Comparison of ENCODE assay signal across 21 cellular contexts in the genomic region with DNA sequence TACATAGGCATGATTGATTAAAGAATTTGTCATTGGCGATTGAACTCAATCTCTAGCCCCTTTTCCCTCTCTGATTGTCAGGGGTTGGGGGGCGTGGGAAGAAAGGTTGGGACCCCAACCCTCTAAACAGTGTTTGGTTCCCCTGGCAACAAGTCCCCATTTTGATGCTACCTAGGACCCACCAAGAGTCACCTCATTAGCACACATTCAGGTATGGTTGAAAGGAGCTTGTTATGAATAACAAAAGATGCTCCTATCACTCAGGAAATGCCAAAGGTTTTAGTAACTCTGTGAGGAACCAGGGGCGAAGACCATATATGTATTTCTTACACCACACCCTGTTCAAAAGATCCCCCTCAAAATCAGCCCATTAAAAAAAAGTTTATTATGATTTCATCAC. TPM values are rescaled to one million over a fixed set of nuclear protein-coding genes. Genes with fewer than 3 reads are reported as not detected.
A peak's percentile ranks its signal among the peaks of the same experiment; 100 is the strongest.
DNase-seq lines count a peak whose midpoint lies in the region; ATAC-seq, FAIRE-seq and TF ChIP-seq lines count a peak whose summit lies in the region.
"Had no signal": no experiment of that assay in that cellular context is flagged by ENCODE, and none has a peak within 500 bp of the region (broad histone marks: within the 10 kb centered on the region; RNA-seq: fewer than 3 reads in every experiment).

No MANE protein-coding gene starts in this region.

- no peaks in the 10 kb centered on the region for H3K79me2 ChIP-seq in H1 (ENCODE audit: control insufficient read depth in 1 of 2, insufficient read depth in 2 of 2, low read length in 2 of 2)

- ATAC-seq in GM21447 (IDR thresholded peaks at IDR 0.05; ENCODE audit: unreplicated experiment) = no peak
- ATAC-seq in HG03045 (IDR thresholded peaks at IDR 0.05; ENCODE audit: unreplicated experiment) = no peak
- ATAC-seq in effector memory CD8-positive, alpha-beta T cell (replicated peaks) = no peak

- H3K36me3 Mint-ChIP-seq in effector memory CD8-positive, alpha-beta T cell (ENCODE audit: insufficient read depth) = no peaks in the 10 kb centered on the region
- H3K36me3 Mint-ChIP-seq: CD14-positive monocyte had no signal

- peak overlapping the region; percentile 100 for H2BK5ac ChIP-seq in H1 (ENCODE audit: low read depth, low read length)

- peak overlapping the region; percentile 98 for H3K18ac ChIP-seq in H1 (ENCODE audit: extremely low read depth, low read length)

- POLR2A ChIA-PET in H1 (lab: Charles Lee; ENCODE audit: partially characterized antibody) = interaction anchor here (0.9 to 2.9 kb wide), 12 partner anchors 8 to 157 kb away, joined by 3 to 19 read pairs (median 4); a partner anchor contains a TSS

- H3K4me1 Mint-ChIP-seq in effector memory CD8-positive, alpha-beta T cell (ENCODE audit: low read depth in 2 of 2) = no peaks in the 10 kb centered on the region

- H3K9me3 ChIP-seq in HUES64 (ENCODE audit: insufficient read depth, low read depth, low read length) (no peaks in the 10 kb centered on the region), H1 (ENCODE audit: insufficient read depth in 2 of 2, low read depth in 1 of 2, low read length in 1 of 2) (no peaks in the 10 kb centered on the region), iPS-18a (ENCODE audit: control insufficient read depth, low read depth, low read length) (no peaks in the 10 kb centered on the region), adrenal gland (replicated peaks in 1 of 3) (no peaks in the 10 kb centered on the region)
- H3K9me3 ChIP-seq: SJSA1 had no signal

- no peak overlapping the region for H2AFZ ChIP-seq in H1 (ENCODE audit: low read length)
- H2AFZ ChIP-seq: GM23248 had no signal

- peak in 1 of 2 experiments; percentile 64; a peak in 1 of 3 replicates for TF ChIP-seq EP300 in H1 (IDR thresholded peaks at IDR 0.05; ENCODE audit: borderline replicate concordance in 1 of 2, low read depth in 2 of 2, low read length in 2 of 2)

- no peaks in the 10 kb centered on the region for H4K20me1 ChIP-seq in H1 (replicated peaks in 1 of 2; ENCODE audit: control insufficient read depth in 1 of 2, insufficient read depth in 2 of 2, low read length in 2 of 2)

- H3K27ac ChIP-seq in HUES64 (ENCODE audit: low read depth, low read length) (peak overlapping the region; percentile 90), H1 (ENCODE audit: low read depth, low read length) (peak overlapping the region; percentile 89), iPS-18a (ENCODE audit: low read length) (peak overlapping the region; percentile 95), adrenal gland (no peak overlapping the region)
- H3K27ac ChIP-seq: GM23248, KMS-11, SJSA1 had no signal

- CTCF ChIA-PET in H1 (lab: Charles Lee; ENCODE audit: partially characterized antibody) = interaction anchor here (0.7 kb wide), 1 partner anchor 93 kb away, joined by 3 read pairs; no protein-coding TSS in a partner anchor

- no peaks in the 10 kb centered on the region for H3K27me3 ChIP-seq in HUES64 (ENCODE audit: insufficient read depth, low read length)
- H3K27me3 ChIP-seq in H1 (replicated peaks in 1 of 4; ENCODE audit: control insufficient read depth in 3 of 4, extremely low read depth in 1 of 4, insufficient read depth in 3 of 4, low read length in 3 of 4) = no peaks in the 10 kb centered on the region
- no peaks in the 10 kb centered on the region for H3K27me3 ChIP-seq in iPS-18a (ENCODE audit: control insufficient read depth, insufficient read depth, low read length)
- no peaks in the 10 kb centered on the region for H3K27me3 ChIP-seq in adrenal gland
- H3K27me3 ChIP-seq: SJSA1 had no signal

- H3K9ac ChIP-seq in HUES64 (ENCODE audit: low read depth, low read length) (peak overlapping the region; percentile 75), H1 (replicated peaks in 1 of 4; ENCODE audit: extremely low read depth in 1 of 4, low read depth in 3 of 4, low read length in 3 of 4) (peak overlapping the region in 1 of 4 experiments; percentile 32; a peak in 1 of 7 replicates), iPS-18a (ENCODE audit: low read length) (peak overlapping the region; percentile 49)
- H3K9ac ChIP-seq: GM23248, KMS-11 had no signal

- H2BK12ac ChIP-seq in H1 (ENCODE audit: low read depth, low read length) = peak overlapping the region; percentile 99

- no peak overlapping the region for H3K56ac ChIP-seq in H1 (replicated peaks; ENCODE audit: insufficient read length, low read depth, low read length)

- H4K8ac ChIP-seq in H1 (ENCODE audit: extremely low read depth, insufficient read depth, low read length) = no peak overlapping the region

- H3K27me3 Mint-ChIP-seq in effector memory CD8-positive, alpha-beta T cell = peaks cover 33 to 45% of the 10 kb centered on the region in 2 donors

- H3K36me3 ChIP-seq in HUES64 (ENCODE audit: insufficient read depth, low read length) (no peaks in the 10 kb centered on the region), H1 (ENCODE audit: control insufficient read depth in 2 of 4, insufficient read depth in 4 of 4, low read length in 3 of 4) (no peaks in the 10 kb centered on the region), iPS-18a (ENCODE audit: control insufficient read depth, low read depth, low read length) (no peaks in the 10 kb centered on the region), adrenal gland (replicated peaks in 1 of 2) (no peaks in the 10 kb centered on the region)
- H3K36me3 ChIP-seq: SJSA1 had no signal

- H3K4me1 ChIP-seq in HUES64 (ENCODE audit: insufficient read depth, low read length) (peaks cover 31% of the 10 kb centered on the region), H1 (replicated peaks in 1 of 4; ENCODE audit: control insufficient read depth in 3 of 4, insufficient read depth in 4 of 4, low read length in 3 of 4) (peaks cover 9 to 22% (median 13%) of the 10 kb centered on the region in 4 experiments; a peak in 5 of 7 replicates), iPS-18a (ENCODE audit: control insufficient read depth, low read depth, low read length) (peaks cover 34% of the 10 kb centered on the region), adrenal gland (replicated peaks in 1 of 2) (no peaks in the 10 kb centered on the region)
- H3K4me1 ChIP-seq: SJSA1 had no signal

- no peak overlapping the region for H3K27ac Mint-ChIP-seq in effector memory CD8-positive, alpha-beta T cell
- H3K27ac Mint-ChIP-seq: CD14-positive monocyte had no signal

- H3K4me3 Mint-ChIP-seq in effector memory CD8-positive, alpha-beta T cell = no peak overlapping the region
- H3K4me3 Mint-ChIP-seq: CD14-positive monocyte had no signal

- 38% methylated on average over 1 of the region's 3 CpGs for WGBS in HUES64
- WGBS in H1 (ENCODE audit: extremely low coverage in 1 of 2, insufficient coverage in 1 of 2, insufficient read length in 1 of 2, insufficient replicate concordance in 2 of 2, low coverage in 1 of 2, low lambda C conversion rate in 2 of 2, missing lambda C conversion rate in 1 of 2), 2 experiments = 10% methylated on average over 3 of the region's 3 CpGs; no CpG with 5 or more reads in 1 of the 2 experiments
- 32 to 48% (median 42%) methylated on average over 3 of the region's 3 CpGs for WGBS in adrenal gland, 4 donors

- peak overlapping the region; percentile 32 for H4K5ac ChIP-seq in H1 (ENCODE audit: insufficient read length, low read depth, low read length)

- peaks cover 4% of the 10 kb centered on the region; the same call in 1 of the 2 replicates for H3K23me2 ChIP-seq in H1 (ENCODE audit: low read depth, low read length)

- peak overlapping the region; percentile 29 for H3K4me3 ChIP-seq in HUES64 (ENCODE audit: low read length)
- H3K4me3 ChIP-seq in H1 (ENCODE audit: extremely low read depth in 1 of 4, insufficient read depth in 2 of 4, low read depth in 3 of 4, low read length in 4 of 4) = peak overlapping the region in 3 of 4 experiments; percentile 15 to 46 (median 20); a peak in 5 of 8 replicates
- peak overlapping the region; percentile 46 for H3K4me3 ChIP-seq in iPS-18a (ENCODE audit: low read length)
- H3K4me3 ChIP-seq in adrenal gland = no peak overlapping the region
- H3K4me3 ChIP-seq: GM23248, SJSA1 had no signal

- no peak overlapping the region for H3K23ac ChIP-seq in H1 (ENCODE audit: insufficient read length)

- peak overlapping the region; percentile 91 for H2BK120ac ChIP-seq in H1 (replicated peaks; ENCODE audit: low read depth, low read length)

- H3K4ac ChIP-seq in H1 (replicated peaks; ENCODE audit: insufficient read length, low read depth, low read length) = peak overlapping the region; percentile 79

- peak overlapping the region; percentile 60 to 96 for H3K4me2 ChIP-seq in H1 (ENCODE audit: insufficient read depth in 1 of 2, low read depth in 2 of 2, low read length in 2 of 2)
- H3K4me2 ChIP-seq: KMS-11 had no signal

- no peaks in the 10 kb centered on the region for H3K9me3 Mint-ChIP-seq in effector memory CD8-positive, alpha-beta T cell
- H3K9me3 Mint-ChIP-seq: CD14-positive monocyte had no signal

- TF ChIP-seq CTCF in H1 (IDR thresholded peaks at IDR 0.05; ENCODE audit: control extremely low read depth in 1 of 3, insufficient read depth in 1 of 3, low read depth in 1 of 3, low read length in 3 of 3) (no peak), adrenal gland (IDR thresholded peaks at IDR 0.05) (no peak)

- H2BK15ac ChIP-seq in H1 (ENCODE audit: low read length) = no peak overlapping the region

- H3K14ac ChIP-seq in H1 (ENCODE audit: insufficient read length) = no peak overlapping the region

- peak overlapping the region; percentile 3 for H4K91ac ChIP-seq in H1 (replicated peaks; ENCODE audit: insufficient read length, low read length)

- TF ChIP-seq POLR2A in H1 (IDR thresholded peaks at IDR 0.05; ENCODE audit: control extremely low read depth in 1 of 2, low read depth in 2 of 2, low read length in 2 of 2) = no peak; a peak in 1 of 3 replicates
- no peak for TF ChIP-seq POLR2A in adrenal gland (IDR thresholded peaks at IDR 0.05)

- peak overlapping the region; percentile 99 for H2AK5ac ChIP-seq in H1 (ENCODE audit: low read depth, low read length)

- intact Hi-C loops in adrenal gland (cut with DNase I) = no loop called here

- H3K79me1 ChIP-seq in H1 (ENCODE audit: low read depth, low read length) = no peaks in the 10 kb centered on the region

- FAIRE-seq in H1 (lab: Jason Lieb, UNC) = peak; percentile 86
- FAIRE-seq: G401.6 had no signal

- TF ChIP-seq RAD21 in H1 (IDR thresholded peaks at IDR 0.05 in 1 of 2, conservative IDR thresholded peaks at IDR 0.05 in 1 of 2; ENCODE audit: low read depth in 2 of 2, low read length in 2 of 2) = no peak

- DNase-seq in ELF-1 (ENCODE audit: low read depth, low spot score) = peak; percentile 14
- DNase-seq in H1 (ENCODE audit: low read depth in 1 of 2, low spot score in 2 of 2) = peak in 1 of 2 experiments; percentile 36
- no peak for DNase-seq in adrenal gland
- DNase-seq in effector memory CD8-positive, alpha-beta T cell = no peak
- DNase-seq: 8988T, DMS79 treated with DMSO at 0.1 percent for 48 hours, GM23248, MV-4-11, NCI-H1417, NCI-H187, NCI-H345, NCI-H524 treated with DMSO at 0.1 percent for 48 hours had no signal

- peak overlapping the region; percentile 98 for H2BK20ac ChIP-seq in H1 (ENCODE audit: low read length)

RNA-seq across cellular contexts. Expression of a gene that starts 14.3 kb away (rescaled TPM):
- polyA plus RNA-seq in HUES64 (2013, experiment 1 of 2) = 0.20 TPM
- 0.63 TPM for polyA plus RNA-seq in HUES64 (2013, experiment 2 of 2)
- 1.2 TPM in 1 of 2 replicates, not detected in the other for total RNA-seq in H1 (2021; fragmentation: NEBNext Ultra II Directional; extraction: Animal tissue kit (Norgen Biotek cat#: 25700))
- polyA plus RNA-seq in H1 (2011; rRNA removed) (0.36 and 0.95 TPM in 2 replicates), adrenal gland (not detected)
- 0.32 TPM for polyA plus RNA-seq in H1 (2011; cell fraction: cytosol; rRNA removed)
- polyA plus RNA-seq in H1 (2011; cell fraction: nucleus; rRNA removed) = 0.36 TPM
- polyA plus RNA-seq in H1 (2012, experiment 1 of 2) = 0.20 to 1.1 TPM (median 0.38 TPM) in 3 of 4 replicates, not detected in the other
- polyA plus RNA-seq in H1 (2012, experiment 2 of 2) = 0.20 TPM
- polyA plus RNA-seq in H1 (2013, experiment 1 of 2) = 0.34 TPM
- polyA plus RNA-seq in H1 (2013, experiment 2 of 2) = 0.55 TPM
- polyA minus RNA-seq in H1 (2011; rRNA and poly(A)+ RNA removed) = 0.44 and 0.95 TPM in 2 replicates
- polyA minus RNA-seq in H1 (2011; cell fraction: cytosol; rRNA and poly(A)+ RNA removed) = not detected
- polyA minus RNA-seq in H1 (2011; cell fraction: nucleus; rRNA and poly(A)+ RNA removed) = not detected
- total RNA-seq in adrenal gland = not detected
- total RNA-seq: GM23248, SJSA1 had no signal
- polyA plus RNA-seq: AG04450, CD14-positive monocyte, GM23248 had no signal

RNA-seq across cellular contexts. Expression of a gene that starts 33.9 kb away (rescaled TPM):
- polyA plus RNA-seq in HUES64 (2013, experiment 1 of 2) = 8.1 TPM
- 11.6 TPM for polyA plus RNA-seq in HUES64 (2013, experiment 2 of 2)
- total RNA-seq in H1 (2021; fragmentation: NEBNext Ultra II Directional; extraction: Animal tissue kit (Norgen Biotek cat#: 25700)) = 9.1 and 9.7 TPM in 2 replicates
- polyA plus RNA-seq in H1 (2011; rRNA removed) = 12.3 and 15.9 TPM in 2 replicates
- polyA plus RNA-seq in H1 (2011; cell fraction: cytosol; rRNA removed) = 11.8 TPM
- polyA plus RNA-seq in H1 (2011; cell fraction: nucleus; rRNA removed) = 13.2 TPM
- 6.4 to 10.5 TPM (median 9.5 TPM) in 4 replicates for polyA plus RNA-seq in H1 (2012, experiment 1 of 2)
- 5.1 TPM for polyA plus RNA-seq in H1 (2012, experiment 2 of 2)
- 10.2 TPM for polyA plus RNA-seq in H1 (2013, experiment 1 of 2)
- polyA plus RNA-seq in H1 (2013, experiment 2 of 2) = 8.2 TPM
- 22.8 and 28.2 TPM in 2 replicates for polyA minus RNA-seq in H1 (2011; rRNA and poly(A)+ RNA removed)
- 7.9 TPM for polyA minus RNA-seq in H1 (2011; cell fraction: cytosol; rRNA and poly(A)+ RNA removed)
- 7.8 TPM for polyA minus RNA-seq in H1 (2011; cell fraction: nucleus; rRNA and poly(A)+ RNA removed)
- 10 to 100 TPM in 4 of 8 donors, 1 to 10 TPM in 4; 4.7 to 14.8 (median 10.2) TPM for total RNA-seq in adrenal gland
- 10 to 100 TPM in 1 of 3 donors, 1 to 10 TPM in 2; 4.5 to 15.0 (median 4.8) TPM for polyA plus RNA-seq in adrenal gland

RNA-seq across cellular contexts. Expression of a gene that starts 50.7 kb away (rescaled TPM):
- 2.2 TPM for polyA plus RNA-seq in HUES64 (2013, experiment 1 of 2)
- 3.7 TPM for polyA plus RNA-seq in HUES64 (2013, experiment 2 of 2)
- total RNA-seq in H1 (2021; fragmentation: NEBNext Ultra II Directional; extraction: Animal tissue kit (Norgen Biotek cat#: 25700)) = 3.7 and 4.4 TPM in 2 replicates
- polyA plus RNA-seq in H1 (2011; rRNA removed) = 3.5 and 4.7 TPM in 2 replicates
- polyA plus RNA-seq in H1 (2011; cell fraction: cytosol; rRNA removed) = 4.4 TPM
- 12.4 TPM for polyA plus RNA-seq in H1 (2011; cell fraction: nucleus; rRNA removed)
- polyA plus RNA-seq in H1 (2012, experiment 1 of 2) = 3.4 to 5.3 TPM (median 5.1 TPM) in 4 replicates
- polyA plus RNA-seq in H1 (2012, experiment 2 of 2) = 1.0 TPM
- polyA plus RNA-seq in H1 (2013, experiment 1 of 2) = 5.4 TPM
- polyA plus RNA-seq in H1 (2013, experiment 2 of 2) = 3.9 TPM
- polyA minus RNA-seq in H1 (2011; rRNA and poly(A)+ RNA removed) = 3.2 and 5.9 TPM in 2 replicates
- 1.7 TPM for polyA minus RNA-seq in H1 (2011; cell fraction: cytosol; rRNA and poly(A)+ RNA removed)
- 5.4 TPM for polyA minus RNA-seq in H1 (2011; cell fraction: nucleus; rRNA and poly(A)+ RNA removed)
- total RNA-seq in adrenal gland = 10 to 100 TPM in 4 of 8 donors, 1 to 10 TPM in 4; 2.2 to 16.6 (median 11.1) TPM
- polyA plus RNA-seq in adrenal gland = 10 to 100 TPM; 16.8 to 82.8 (median 29.1) TPM

RNA-seq across cellular contexts. Expression of a gene that starts 54.6 kb away (rescaled TPM):
- 9.1 TPM for polyA plus RNA-seq in HUES64 (2013, experiment 1 of 2)
- polyA plus RNA-seq in HUES64 (2013, experiment 2 of 2) = 10.4 TPM
- 13.3 and 13.8 TPM in 2 replicates for total RNA-seq in H1 (2021; fragmentation: NEBNext Ultra II Directional; extraction: Animal tissue kit (Norgen Biotek cat#: 25700))
- polyA plus RNA-seq in H1 (2011; rRNA removed) (9.3 and 10.5 TPM in 2 replicates), adrenal gland (10 to 100 TPM; 16.8 to 54.6 (median 44.6) TPM)
- 14.7 TPM for polyA plus RNA-seq in H1 (2011; cell fraction: cytosol; rRNA removed)
- polyA plus RNA-seq in H1 (2011; cell fraction: nucleus; rRNA removed) = 11.6 TPM
- polyA plus RNA-seq in H1 (2012, experiment 1 of 2) = 16.7 to 19.3 TPM (median 18.0 TPM) in 4 replicates
- 5.7 TPM for polyA plus RNA-seq in H1 (2012, experiment 2 of 2)
- 6.5 TPM for polyA plus RNA-seq in H1 (2013, experiment 1 of 2)
- 5.9 TPM for polyA plus RNA-seq in H1 (2013, experiment 2 of 2)
- 10.6 and 10.8 TPM in 2 replicates for polyA minus RNA-seq in H1 (2011; rRNA and poly(A)+ RNA removed)
- polyA minus RNA-seq in H1 (2011; cell fraction: cytosol; rRNA and poly(A)+ RNA removed) = 5.8 TPM
- 10.5 TPM for polyA minus RNA-seq in H1 (2011; cell fraction: nucleus; rRNA and poly(A)+ RNA removed)
- 10 to 100 TPM; 28.6 to 51.8 (median 40.4) TPM for total RNA-seq in adrenal gland

Comparison
In these comparisons a context has a peak if more than half of its experiments do, and no peak if none do; other contexts are left out.
1. H3K27ac ChIP-seq: peak in HUES64 (single experiment), H1 (single experiment) and iPS-18a (single experiment); none in adrenal gland (0 of 5).
2. H3K4me3 ChIP-seq: peak in HUES64 (single experiment), H1 (3 of 4) and iPS-18a (single experiment); none in adrenal gland (0 of 4).